12 cellular contexts compared by ENCODE assay signal in the genomic region with DNA sequence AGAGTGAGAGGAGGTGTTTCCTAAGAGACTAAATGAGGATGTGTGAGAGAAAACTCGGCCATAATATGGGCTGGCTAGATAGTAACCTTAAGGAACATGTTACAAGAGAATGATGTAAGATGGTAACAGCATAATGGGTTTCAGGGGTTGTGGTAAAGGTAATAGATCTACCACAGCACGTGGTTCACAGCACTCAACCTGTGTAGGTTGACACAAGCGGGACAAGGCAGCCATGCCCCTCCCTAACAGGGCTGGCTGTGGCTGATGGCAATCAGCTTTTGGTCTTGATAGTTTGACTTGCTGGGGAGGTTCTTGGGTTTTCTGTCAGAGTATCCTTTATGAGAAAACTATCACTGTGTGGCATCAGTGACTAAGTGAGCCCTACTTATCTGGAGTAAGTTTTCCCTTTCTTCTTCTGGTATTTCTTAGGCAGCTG.
DNase-seq lines count a peak whose midpoint lies in the region; ATAC-seq and TF ChIP-seq lines count a peak whose summit lies in the region.
"Had no signal": no experiment of that assay in that cellular context is flagged by ENCODE, and none has a peak within 500 bp of the region (broad histone marks: within the 10 kb centered on the region; RNA-seq: fewer than 3 reads in every experiment).

No MANE protein-coding gene starts in this region.

- H3K4me3 ChIP-seq in esophagus squamous epithelium, result no peak overlapping the region
- H3K4me3 ChIP-seq: BLaER1 treated with 17β-estradiol and CSF1 and Interleukin-3, amounts not matched to agents 10 nM and 100 nM; stomach had no signal

- intact Hi-C loops in esophagus squamous epithelium (cut with DNase I), result no loop called here

- ATAC-seq in HG02678 (IDR thresholded peaks at IDR 0.05; ENCODE audit: unreplicated experiment), result peak; percentile 73
- ATAC-seq in GM21576 (IDR thresholded peaks at IDR 0.05; ENCODE audit: unreplicated experiment), result no peak

- TF ChIP-seq CTCF in esophagus squamous epithelium (IDR thresholded peaks at IDR 0.05), result no peak

- no peak overlapping the region for H3K27ac ChIP-seq in esophagus squamous epithelium
- H3K27ac ChIP-seq: BLaER1 treated with 17β-estradiol and CSF1 and Interleukin-3, amounts not matched to agents 10 nM and 100 nM; stomach had no signal

- no peaks in the 10 kb centered on the region for H3K27me3 ChIP-seq in esophagus squamous epithelium
- H3K27me3 ChIP-seq: BLaER1 treated with 17β-estradiol and CSF1 and Interleukin-3, amounts not matched to agents 10 nM and 100 nM; stomach had no signal

- H3K4me1 ChIP-seq in esophagus squamous epithelium, result peaks cover 0 to 25% (median 4%) of the 10 kb centered on the region in 3 donors

- no peaks in the 10 kb centered on the region for H3K9me3 ChIP-seq in esophagus squamous epithelium
- H3K9me3 ChIP-seq: BLaER1 treated with 17β-estradiol and CSF1 and Interleukin-3, amounts not matched to agents 10 nM and 100 nM; stomach had no signal

- peaks cover 0 to 21% (median 0%) of the 10 kb centered on the region in 3 donors for H3K36me3 ChIP-seq in esophagus squamous epithelium

- DNase-seq in stimulated activated CD4-positive, alpha-beta T cell treated with anti-CD3 and anti-CD28 coated beads, Interleukin-1b, Interleukin-23, amount 100 ng/mL, for 48 hours, result peak; percentile 13
- no peak for DNase-seq in stimulated activated CD4-positive, alpha-beta T cell treated with anti-CD3 and anti-CD28 coated beads, Interleukin-4, amount 100 ng/mL, for 24 hours
- DNase-seq in OCI-M1 (lab: John Stamatoyannopoulos, UW), result peak; percentile 3
- no peak for DNase-seq in NCI-H2196 (lab: John Stamatoyannopoulos, UW; ENCODE audit: unreplicated experiment)
- DNase-seq in esophagus squamous epithelium (lab: John Stamatoyannopoulos, UW), result no peak
- no peak for DNase-seq in NCI-H526 (lab: John Stamatoyannopoulos, UW)
- DNase-seq: H7; stimulated activated CD4-positive, alpha-beta T cell treated with anti-CD3 and anti-CD28 coated beads, Interleukin-12 subunit alpha, Interleukin-12 subunit beta, amount 100 ng/mL, for 4 hours; stomach had no signal

- WGBS in esophagus squamous epithelium, 2 donors, result 81 to 91% methylated on average over 3 of the region's 3 CpGs

- TF ChIP-seq POLR2A in esophagus squamous epithelium (IDR thresholded peaks at IDR 0.05), result no peak

Comparison
In these comparisons a context has a peak if more than half of its experiments do, and no peak if none do; other contexts are left out.
1. DNase-seq: peak in stimulated activated CD4-positive, alpha-beta T cell treated with anti-CD3 and anti-CD28 coated beads, Interleukin-1b, Interleukin-23, amount 100 ng/mL, for 48 hours (single experiment) and OCI-M1 (single experiment); none in stimulated activated CD4-positive, alpha-beta T cell treated with anti-CD3 and anti-CD28 coated beads, Interleukin-4, amount 100 ng/mL, for 24 hours (single experiment), NCI-H2196 (single experiment), esophagus squamous epithelium (single experiment) and NCI-H526 (0 of 2).